In genomic region chr9:101140728-101141127, GRCh38 we compare ENCODE assay signal across 25 cellular contexts.
"Had no signal": no experiment of that assay in that cellular context is flagged by ENCODE, and none has a peak within 500 bp of the region (broad histone marks: within the 10 kb centered on the region; RNA-seq: fewer than 3 reads in every experiment).

No MANE protein-coding gene starts in this region.

- ATAC-seq: heart right ventricle; left lung; naive thymus-derived CD4-positive, alpha-beta T cell; psoas muscle; stimulated activated effector memory CD8-positive, alpha-beta T cell treated with anti-CD3 and anti-CD28 coated beads, Interleukin-12 subunit alpha, Interleukin-12 subunit beta, amount 100 ng/mL, for 72 hours had no signal

- H3K9me3 ChIP-seq: esophagus squamous epithelium, heart right ventricle, left lung, psoas muscle, sigmoid colon, stomach, thyroid gland had no signal

- H3K4me3 ChIP-seq: esophagus squamous epithelium, heart right ventricle, left lung, psoas muscle, sigmoid colon, stomach, thyroid gland had no signal

- FAIRE-seq: endothelial cell of umbilical vein, islet of Langerhans had no signal

- H3K36me3 ChIP-seq: esophagus squamous epithelium, heart right ventricle, left lung, sigmoid colon, stomach, thyroid gland had no signal

- H3K27ac ChIP-seq: esophagus squamous epithelium, heart right ventricle, left lung, psoas muscle, sigmoid colon, stomach, thyroid gland had no signal

- H3K27me3 ChIP-seq: esophagus squamous epithelium, left lung, sigmoid colon, stomach, thyroid gland had no signal

- DNase-seq: dermis blood vessel endothelial cell; effector memory CD4-positive, alpha-beta T cell; esophagus squamous epithelium; foreskin melanocyte; glutamatergic neuron; heart right ventricle; hippocampal formation; left cardiac atrium; left lung; mesenchymal stem cell; midbrain; naive thymus-derived CD4-positive, alpha-beta T cell; nucleus accumbens; psoas muscle; right cardiac atrium; sigmoid colon; stimulated activated CD4-positive, alpha-beta T cell treated with anti-CD3 and anti-CD28 coated beads, Interleukin-2, amount 100 ng/mL, for 24 hours; stimulated activated CD4-positive, alpha-beta T cell treated with anti-CD3 and anti-CD28 coated beads, Interleukin-4, amount 100 ng/mL, for 24 hours; stimulated activated naive CD4-positive, alpha-beta T cell treated with Interleukin-2 at 50 U/mL for 16 hours; stomach; thyroid gland; trophoblast cell had no signal

- H3K4me1 ChIP-seq: esophagus squamous epithelium, heart right ventricle, left lung, psoas muscle, sigmoid colon, stomach, thyroid gland had no signal
